8 cellular contexts compared by ENCODE assay signal in genomic region chr4:1351854-1352633, GRCh38. TPM values are rescaled to one million over a fixed set of nuclear protein-coding genes. Genes with fewer than 3 reads are reported as not detected.
DNase-seq lines count a peak whose midpoint lies in the region; ATAC-seq and TF ChIP-seq lines count a peak whose summit lies in the region.

No MANE protein-coding gene starts in this region.

- no peak overlapping the region for H2AFZ ChIP-seq in trophoblast cell (ENCODE audit: insufficient read depth, low read length, poor library complexity)

- H3K36me3 ChIP-seq in trophoblast cell (ENCODE audit: control insufficient read depth in 1 of 2, insufficient read depth in 2 of 2, low read length in 2 of 2): peaks cover 51 to 55% of the 10 kb centered on the region in 2 experiments
- peaks cover 0 to 57% (median 11%) of the 10 kb centered on the region in 3 donors for H3K36me3 ChIP-seq in tibial nerve

- no peak overlapping the region for H4K12ac ChIP-seq in trophoblast cell (ENCODE audit: low read depth, low read length)

- H3K9ac ChIP-seq in trophoblast cell (ENCODE audit: low read length): no peak overlapping the region

- H3K4me2 ChIP-seq in trophoblast cell (ENCODE audit: low read length): no peak overlapping the region

- H2BK120ac ChIP-seq in trophoblast cell (ENCODE audit: insufficient read depth, low read length, poor library complexity): no peak overlapping the region

- H2BK5ac ChIP-seq in trophoblast cell (ENCODE audit: low read depth, low read length, poor library complexity): no peak overlapping the region

- peaks cover 6% of the 10 kb centered on the region for H3K79me2 ChIP-seq in trophoblast cell (ENCODE audit: control insufficient read depth, insufficient read depth, low read length, poor library complexity)

- H3K27ac ChIP-seq in trophoblast cell (ENCODE audit: low read depth, low read length) (no peak overlapping the region), tibial nerve (peak overlapping the region in 1 of 4 donors; percentile 37)

- H3K4me1 ChIP-seq in trophoblast cell (ENCODE audit: control insufficient read depth in 1 of 2, insufficient read depth in 2 of 2, low read length in 2 of 2) (peaks cover 2 to 3% of the 10 kb centered on the region in 2 experiments), tibial nerve (peaks cover 0 to 42% (median 9%) of the 10 kb centered on the region in 4 donors)

- H3K14ac ChIP-seq in trophoblast cell (ENCODE audit: low read length): no peak overlapping the region

- TF ChIP-seq CTCF in tibial nerve (IDR thresholded peaks at IDR 0.05): peak; percentile 90 to 95 (median 93)

- TF ChIP-seq POLR2A in tibial nerve (IDR thresholded peaks at IDR 0.05): no peak

- H3K27me3 ChIP-seq in trophoblast cell (ENCODE audit: insufficient read depth, low read length) (no peaks in the 10 kb centered on the region), tibial nerve (no peaks in the 10 kb centered on the region)

- no peak overlapping the region for H3K18ac ChIP-seq in trophoblast cell (ENCODE audit: low read length)

- no peak overlapping the region for H4K91ac ChIP-seq in trophoblast cell (ENCODE audit: low read depth, low read length)

- H3K4me3 ChIP-seq in trophoblast cell (ENCODE audit: low read depth, low read length) (no peak overlapping the region), tibial nerve (no peak overlapping the region)

- no CpG with 5 or more reads among the region's 26 CpGs for WGBS in trophoblast cell (ENCODE audit: extremely low coverage, insufficient coverage, insufficient read length)
- WGBS in tibial nerve, 2 donors: 28 to 41% methylated on average over 23 to 24 of the region's 26 CpGs

- peaks cover 6% of the 10 kb centered on the region for H3K79me1 ChIP-seq in trophoblast cell (ENCODE audit: low read length)

- no peak overlapping the region for H3K4ac ChIP-seq in trophoblast cell (ENCODE audit: low read depth, low read length)

- no peak for TF ChIP-seq EP300 in tibial nerve (IDR thresholded peaks at IDR 0.05)

- no peak overlapping the region for H2AK5ac ChIP-seq in trophoblast cell (ENCODE audit: low read length)

- ATAC-seq in SK-N-SH treated with all-trans-retinoic acid at 6 μM for 48 hours (peak; percentile 72), HG02678 (IDR thresholded peaks at IDR 0.05; ENCODE audit: unreplicated experiment) (no peak)

- DNase-seq in ELF-1 (ENCODE audit: low read depth, low spot score): peak; percentile 88
- DNase-seq in Kasumi-1 (lab: John Stamatoyannopoulos, UW): peak; percentile 64 to 70
- DNase-seq in activated naive CD4-positive, alpha-beta T cell (lab: John Stamatoyannopoulos, UW): peak; percentile 79 to 90 (median 88)
- DNase-seq in globus pallidus (ENCODE audit: low spot score): peak; percentile 42
- peak; percentile 67 to 92 for DNase-seq in trophoblast cell
- DNase-seq in tibial nerve (ENCODE audit: low spot score in 2 of 2): peak; percentile 76 to 91

- H4K8ac ChIP-seq in trophoblast cell (ENCODE audit: low read depth, low read length): peak overlapping the region; percentile 14

- no peak overlapping the region for H3K23ac ChIP-seq in trophoblast cell (ENCODE audit: low read length)

- no peaks in the 10 kb centered on the region for H3K9me3 ChIP-seq in trophoblast cell (ENCODE audit: insufficient read depth, low read depth, low read length)
- H3K9me3 ChIP-seq in tibial nerve: no peaks in the 10 kb centered on the region

- no peak overlapping the region for H2BK12ac ChIP-seq in trophoblast cell (ENCODE audit: low read length)

TF ChIP-seq in SK-N-SH treated with all-trans-retinoic acid at 6 μM for 48 hours, 23 proteins besides CTCF, POLR2A, EP300 and RAD21:
- TF ChIP-seq PATZ1 (CRISPR knock-in tag; IDR thresholded peaks at IDR 0.05; ENCODE audit: borderline replicate concordance): no peak
- TF ChIP-seq ZFP30 (CRISPR knock-in tag; IDR thresholded peaks at IDR 0.05): no peak
- TF ChIP-seq ZC3H10 (CRISPR knock-in tag; IDR thresholded peaks at IDR 0.05): no peak
- TF ChIP-seq ISL1 (CRISPR knock-in tag; IDR thresholded peaks at IDR 0.05): no peak
- no peak for TF ChIP-seq ESRRG (CRISPR knock-in tag; IDR thresholded peaks at IDR 0.05)
- TF ChIP-seq CSDC2 (CRISPR knock-in tag; IDR thresholded peaks at IDR 0.05): no peak
- TF ChIP-seq ZNF8 (CRISPR knock-in tag; IDR thresholded peaks at IDR 0.05): no peak
- TF ChIP-seq ZNF70 (CRISPR knock-in tag; IDR thresholded peaks at IDR 0.05): no peak
- no peak for TF ChIP-seq TCF4 (CRISPR knock-in tag; IDR thresholded peaks at IDR 0.05; ENCODE audit: borderline replicate concordance)
- no peak for TF ChIP-seq ARNTL (CRISPR knock-in tag; IDR thresholded peaks at IDR 0.05; ENCODE audit: borderline replicate concordance, low read depth)
- TF ChIP-seq SNAI2 (CRISPR knock-in tag; IDR thresholded peaks at IDR 0.05): no peak
- TF ChIP-seq BACH2 (CRISPR knock-in tag; IDR thresholded peaks at IDR 0.05; ENCODE audit: borderline replicate concordance): no peak
- TF ChIP-seq GLIS3 (CRISPR knock-in tag; IDR thresholded peaks at IDR 0.05): no peak
- no peak for TF ChIP-seq TSHZ2 (CRISPR knock-in tag; IDR thresholded peaks at IDR 0.05)
- no peak for TF ChIP-seq TOX (CRISPR knock-in tag; IDR thresholded peaks at IDR 0.05; ENCODE audit: borderline replicate concordance)
- TF ChIP-seq PPARA (CRISPR knock-in tag; IDR thresholded peaks at IDR 0.05; ENCODE audit: borderline replicate concordance): no peak
- no peak for TF ChIP-seq ZNF565 (CRISPR knock-in tag; conservative IDR thresholded peaks at IDR 0.05; ENCODE audit: low read depth)
- TF ChIP-seq CREB5 (CRISPR knock-in tag; IDR thresholded peaks at IDR 0.05; ENCODE audit: low read depth): no peak
- TF ChIP-seq RARB (CRISPR knock-in tag; IDR thresholded peaks at IDR 0.05): no peak

RNA-seq across cellular contexts. Expression of gene UVSSA, which starts 5.0 kb away (rescaled TPM):
- polyA plus RNA-seq in trophoblast cell (2013): 8.1 and 8.5 TPM in 2 replicates
- total RNA-seq in tibial nerve: 10 to 100 TPM; 29.8 to 72.0 (median 30.4) TPM

RNA-seq across cellular contexts. Expression of gene NKX1-1, which starts 54.2 kb away (rescaled TPM):
- not detected in 2 replicates for polyA plus RNA-seq in trophoblast cell (2013)
- total RNA-seq in tibial nerve: not detected
